In the genomic region with DNA sequence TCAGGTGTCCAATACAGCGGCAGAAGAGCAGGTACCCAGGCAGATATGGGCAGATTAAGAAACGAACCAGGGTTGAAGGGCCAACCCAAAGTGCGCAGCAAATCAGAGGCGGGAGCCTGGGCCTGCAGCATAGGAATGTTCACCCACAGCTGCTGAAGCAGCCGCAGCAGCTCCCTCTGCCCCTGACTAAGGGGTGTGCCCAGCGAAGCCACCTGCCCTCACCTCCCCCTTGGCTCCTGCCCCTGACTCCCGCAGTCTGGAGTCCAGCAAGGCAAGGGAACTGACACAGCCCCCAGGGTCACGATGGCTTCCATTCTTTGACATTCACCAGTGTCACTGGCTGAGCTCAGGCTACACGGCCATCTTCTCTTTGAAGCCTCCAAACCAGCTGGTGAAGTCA, we compare ENCODE assay signal across 11 cellular contexts. TPM values are rescaled to one million over a fixed set of nuclear protein-coding genes. Genes with fewer than 3 reads are reported as not detected.
A peak's percentile ranks its signal among the peaks of the same experiment; 100 is the strongest.
DNase-seq lines count a peak whose midpoint lies in the region; ATAC-seq and TF ChIP-seq lines count a peak whose summit lies in the region.
"Had no signal": no experiment of that assay in that cellular context is flagged by ENCODE, and none has a peak within 500 bp of the region (broad histone marks: within the 10 kb centered on the region; RNA-seq: fewer than 3 reads in every experiment).

No MANE protein-coding gene starts in this region.

- H3K9me3 ChIP-seq in RWPE2 (ENCODE audit: severe bottlenecking) (no peaks in the 10 kb centered on the region), sigmoid colon (no peaks in the 10 kb centered on the region)
- H3K9me3 ChIP-seq: tibial artery had no signal

- no peak for TF ChIP-seq POLR2A in sigmoid colon (IDR thresholded peaks at IDR 0.05)

- intact Hi-C loops in sigmoid colon (cut with DNase I): no loop called here

- no peak for ATAC-seq in RWPE2 (ENCODE audit: low read depth)
- ATAC-seq in foreskin keratinocyte: no peak

- DNase-seq in GM13976 (ENCODE audit: low spot score) (peak; percentile 33), RWPE2 (ENCODE audit: low spot score) (peak; percentile 57), foreskin keratinocyte (no peak), sigmoid colon (no peak), NCI-H1417 (lab: John Stamatoyannopoulos, UW) (no peak), germinal center (ENCODE audit: low spot score) (no peak), putamen (ENCODE audit: low spot score) (no peak)
- DNase-seq: NCI-H1092 treated with DMSO at 0.1 percent for 48 hours, NCI-H69, tibial artery had no signal

- H3K36me3 ChIP-seq in RWPE2 (ENCODE audit: low read depth) (no peaks in the 10 kb centered on the region), sigmoid colon (no peaks in the 10 kb centered on the region)
- H3K36me3 ChIP-seq: cardiac muscle cell, tibial artery had no signal

- H3K27ac ChIP-seq in RWPE2 (ENCODE audit: poor library complexity, severe bottlenecking): no peak overlapping the region
- H3K27ac ChIP-seq in foreskin keratinocyte: peak overlapping the region; percentile 83
- H3K27ac ChIP-seq in sigmoid colon: peak overlapping the region in 3 of 4 donors; percentile 93 to 99 (median 95)
- H3K27ac ChIP-seq: cardiac muscle cell had no signal

- no peak for TF ChIP-seq EP300 in sigmoid colon (IDR thresholded peaks at IDR 0.05)

- in situ Hi-C loops in GM13976 (cut with MboI; ENCODE audit: low sequenced_read_pairs, unreplicated experiment): loop anchor here (10.0 kb wide), 1 partner anchor 875 kb away; no protein-coding TSS in a partner anchor

- WGBS in sigmoid colon, 2 donors: 91 to 93% methylated on average over 9 of the region's 9 CpGs

- peaks cover 10% of the 10 kb centered on the region for H3K4me1 ChIP-seq in RWPE2 (ENCODE audit: insufficient read depth, poor library complexity, severe bottlenecking)
- H3K4me1 ChIP-seq in foreskin keratinocyte: peaks cover 5% of the 10 kb centered on the region
- peaks cover 0 to 57% (median 46%) of the 10 kb centered on the region in 4 donors for H3K4me1 ChIP-seq in sigmoid colon

- no peaks in the 10 kb centered on the region for H3K27me3 ChIP-seq in RWPE2 (ENCODE audit: insufficient read depth, poor library complexity, severe bottlenecking)
- H3K27me3 ChIP-seq in foreskin keratinocyte: no peaks in the 10 kb centered on the region
- H3K27me3 ChIP-seq in sigmoid colon: no peaks in the 10 kb centered on the region
- H3K27me3 ChIP-seq: cardiac muscle cell, tibial artery had no signal

- H3K4me3 ChIP-seq in RWPE2 (ENCODE audit: severe bottlenecking) (no peak overlapping the region), sigmoid colon (no peak overlapping the region)
- H3K4me3 ChIP-seq: cardiac muscle cell, tibial artery had no signal

- TF ChIP-seq CTCF in GM13976 (IDR thresholded peaks at IDR 0.05; ENCODE audit: borderline replicate concordance, control extremely low read depth, extremely low read depth, insufficient read depth, missing control alignments) (no peak), RWPE2 (IDR thresholded peaks at IDR 0.05; ENCODE audit: poor library complexity, severe bottlenecking) (no peak), foreskin keratinocyte (conservative IDR thresholded peaks at IDR 0.05) (no peak), sigmoid colon (IDR thresholded peaks at IDR 0.05) (no peak)

RNA-seq across cellular contexts. Expression of a gene that starts 27.3 kb away (rescaled TPM):
- total RNA-seq in foreskin keratinocyte (169 and 246 TPM in 2 replicates), sigmoid colon (100 to 1,000 TPM; 217 to 413 (median 239) TPM)
- polyA plus RNA-seq in foreskin keratinocyte (108 and 116 TPM in 2 replicates), sigmoid colon (100 to 1,000 TPM in 1 of 3 donors, 10 to 100 TPM in 2; 26.6 to 141 (median 52.9) TPM)

Comparison
In these comparisons a context has a peak if more than half of its experiments do, and no peak if none do; other contexts are left out.
1. DNase-seq: peak in GM13976 (single experiment) and RWPE2 (single experiment); none in foreskin keratinocyte (0 of 2), sigmoid colon (single experiment), NCI-H1417 (0 of 3), germinal center (single experiment) and putamen (single experiment).